Comparison of ENCODE assay signal across 15 cellular contexts in the genomic region with DNA sequence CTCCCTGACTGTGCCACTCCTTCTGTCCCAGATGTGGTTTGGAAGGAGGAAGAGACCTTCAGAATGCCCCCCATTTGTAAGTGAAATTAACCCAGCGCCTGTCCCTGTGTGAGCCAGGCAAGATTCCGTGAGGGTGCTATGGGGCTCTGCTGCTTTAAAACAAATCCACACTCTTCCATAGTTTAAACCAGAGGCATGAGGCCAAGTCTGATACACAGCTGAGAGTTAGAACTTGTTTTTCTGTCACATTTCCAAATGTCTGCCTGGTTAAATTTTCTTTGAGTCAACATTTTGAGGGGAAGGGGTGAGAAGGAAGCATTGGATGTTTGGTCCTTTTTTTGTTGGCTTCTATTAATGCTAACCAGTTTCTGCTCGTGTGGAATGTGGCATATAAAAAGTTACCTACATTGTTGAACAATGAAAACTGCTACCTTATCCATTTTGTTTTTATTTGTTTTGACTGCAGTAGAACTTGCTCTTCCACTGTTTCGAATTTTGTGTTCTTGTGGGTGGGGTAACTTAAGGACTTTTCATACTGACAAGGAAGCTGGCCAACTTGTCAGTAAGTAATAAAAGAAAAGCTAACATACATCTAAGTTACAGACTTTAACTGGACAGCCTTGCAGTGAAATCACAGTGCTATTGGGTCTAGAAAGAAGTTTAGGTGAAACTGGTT. TPM values are rescaled to one million over a fixed set of nuclear protein-coding genes. Genes with fewer than 3 reads are reported as not detected.
DNase-seq lines count a peak whose midpoint lies in the region; ATAC-seq, FAIRE-seq and TF ChIP-seq lines count a peak whose summit lies in the region.
"Had no signal": no experiment of that assay in that cellular context is flagged by ENCODE, and none has a peak within 500 bp of the region (broad histone marks: within the 10 kb centered on the region; RNA-seq: fewer than 3 reads in every experiment).

No MANE protein-coding gene starts in this region.

- TF ChIP-seq CTCF in astrocyte (IDR thresholded peaks at IDR 0.05; ENCODE audit: insufficient read depth, low read depth, low read length) (no peak), fibroblast of the aortic adventitia (IDR thresholded peaks at IDR 0.05; ENCODE audit: insufficient read depth, low read length) (no peak), progenitor cell of endocrine pancreas (IDR thresholded peaks at IDR 0.05; ENCODE audit: unreplicated experiment) (no peak)

- peaks cover 27% of the 10 kb centered on the region for H3K4me1 Mint-ChIP-seq in astrocyte (ENCODE audit: low read depth, unreplicated experiment)
- H3K4me1 Mint-ChIP-seq in progenitor cell of endocrine pancreas (ENCODE audit: low read depth) = peaks cover 22% of the 10 kb centered on the region
- no peaks in the 10 kb centered on the region for H3K4me1 Mint-ChIP-seq in effector memory CD8-positive, alpha-beta T cell (ENCODE audit: low read depth in 2 of 2)
- H3K4me1 Mint-ChIP-seq: central memory CD8-positive, alpha-beta T cell had no signal

- H3K27ac ChIP-seq in astrocyte (ENCODE audit: low read depth, low read length) = no peak overlapping the region
- H3K27ac ChIP-seq: foreskin keratinocyte had no signal

- H2AFZ ChIP-seq in astrocyte (ENCODE audit: low read depth, low read length) = no peak overlapping the region

- H3K4me3 ChIP-seq in astrocyte (ENCODE audit: insufficient read depth, low read depth, low read length) = no peak overlapping the region
- no peak overlapping the region for H3K4me3 ChIP-seq in fibroblast of the aortic adventitia (ENCODE audit: low read depth, low read length)
- H3K4me3 ChIP-seq: GM12878 had no signal

- H3K4me3 Mint-ChIP-seq in astrocyte (ENCODE audit: unreplicated experiment) = no peak overlapping the region
- no peak overlapping the region for H3K4me3 Mint-ChIP-seq in progenitor cell of endocrine pancreas (ENCODE audit: low read depth)
- H3K4me3 Mint-ChIP-seq in effector memory CD8-positive, alpha-beta T cell = no peak overlapping the region
- H3K4me3 Mint-ChIP-seq: activated CD4-positive, alpha-beta memory T cell treated with anti-CD3 and anti-CD28 coated beads for 36 hours; central memory CD8-positive, alpha-beta T cell had no signal

- H4K20me1 ChIP-seq in astrocyte (ENCODE audit: insufficient read depth, low read length) = peaks cover 98% of the 10 kb centered on the region

- H3K36me3 Mint-ChIP-seq in astrocyte (ENCODE audit: low read depth, unreplicated experiment) (peaks cover 17% of the 10 kb centered on the region), progenitor cell of endocrine pancreas (ENCODE audit: insufficient read depth) (peaks cover 10% of the 10 kb centered on the region)
- no peaks in the 10 kb centered on the region for H3K36me3 Mint-ChIP-seq in effector memory CD8-positive, alpha-beta T cell (ENCODE audit: insufficient read depth)

- no peaks in the 10 kb centered on the region for H3K9me3 ChIP-seq in astrocyte (ENCODE audit: insufficient read depth, low read depth, low read length)

- peaks cover 6% of the 10 kb centered on the region for H3K4me1 ChIP-seq in astrocyte (ENCODE audit: insufficient read depth, low read length)

- peaks cover 64% of the 10 kb centered on the region for H3K36me3 ChIP-seq in astrocyte (ENCODE audit: insufficient read depth, low read length)

- no peaks in the 10 kb centered on the region for H3K27me3 ChIP-seq in astrocyte (ENCODE audit: insufficient read depth, low read length)
- H3K27me3 ChIP-seq: foreskin keratinocyte had no signal

- no peak overlapping the region for H3K27ac Mint-ChIP-seq in astrocyte (ENCODE audit: unreplicated experiment)
- peak overlapping the region; percentile 37 for H3K27ac Mint-ChIP-seq in progenitor cell of endocrine pancreas
- H3K27ac Mint-ChIP-seq in effector memory CD8-positive, alpha-beta T cell = no peak overlapping the region
- H3K27ac Mint-ChIP-seq: activated CD4-positive, alpha-beta memory T cell treated with anti-CD3 and anti-CD28 coated beads for 36 hours had no signal

- no peak for FAIRE-seq in astrocyte (lab: Jason Lieb, UNC)
- FAIRE-seq: GM12878, H54 had no signal

- H3K9me3 Mint-ChIP-seq in astrocyte (ENCODE audit: unreplicated experiment) (no peaks in the 10 kb centered on the region), progenitor cell of endocrine pancreas (ENCODE audit: low read depth) (no peaks in the 10 kb centered on the region)
- no peaks in the 10 kb centered on the region for H3K9me3 Mint-ChIP-seq in effector memory CD8-positive, alpha-beta T cell
- H3K9me3 Mint-ChIP-seq: activated CD4-positive, alpha-beta memory T cell treated with anti-CD3 and anti-CD28 coated beads for 36 hours; central memory CD8-positive, alpha-beta T cell had no signal

- H3K27me3 Mint-ChIP-seq in astrocyte (ENCODE audit: low read depth, unreplicated experiment) (no peaks in the 10 kb centered on the region), progenitor cell of endocrine pancreas (no peaks in the 10 kb centered on the region)
- peaks cover 18 to 56% of the 10 kb centered on the region in 2 donors for H3K27me3 Mint-ChIP-seq in effector memory CD8-positive, alpha-beta T cell
- H3K27me3 Mint-ChIP-seq: activated CD4-positive, alpha-beta memory T cell treated with anti-CD3 and anti-CD28 coated beads for 36 hours had no signal

- no peak overlapping the region for H3K9ac ChIP-seq in astrocyte (ENCODE audit: low read length)

- peak overlapping the region; percentile 36 for H3K4me2 ChIP-seq in astrocyte (ENCODE audit: low read length)

- peaks cover 100% of the 10 kb centered on the region for H3K79me2 ChIP-seq in astrocyte (ENCODE audit: insufficient read depth, low read length)

- DNase-seq in EL (peak; percentile 21), astrocyte (ENCODE audit: low read depth) (peak; percentile 36), fibroblast of the aortic adventitia (ENCODE audit: low read depth) (peak; percentile 58), progenitor cell of endocrine pancreas (ENCODE audit: low spot score, unreplicated experiment) (no peak), NCI-H748 treated with DMSO at 0.1 percent for 48 hours (lab: John Stamatoyannopoulos, UW) (no peak)
- DNase-seq in effector memory CD8-positive, alpha-beta T cell = no peak
- DNase-seq: activated CD4-positive, alpha-beta memory T cell treated with anti-CD3 and anti-CD28 coated beads for 36 hours; activated gamma-delta T cell; DMS79; foreskin keratinocyte had no signal

- no peak for ATAC-seq in HG02610 (IDR thresholded peaks at IDR 0.05; ENCODE audit: unreplicated experiment)
- no peak for ATAC-seq in effector memory CD8-positive, alpha-beta T cell (replicated peaks)
- no peak for ATAC-seq in GM18502 (IDR thresholded peaks at IDR 0.05; ENCODE audit: poor library complexity, unreplicated experiment)

RNA-seq across cellular contexts. Expression of gene RGMB, which starts 12.9 kb away (rescaled TPM):
- total RNA-seq in astrocyte (42.8 and 48.7 TPM in 2 replicates), fibroblast of the aortic adventitia (ENCODE audit: low replicate concordance) (17.6 and 145 TPM in 2 replicates), progenitor cell of endocrine pancreas (20.4 and 24.4 TPM in 2 replicates)

Comparison
In these comparisons a context has a peak if more than half of its experiments do, and no peak if none do; other contexts are left out.
1. DNase-seq: peak in EL (single experiment), astrocyte (single experiment) and fibroblast of the aortic adventitia (single experiment); none in progenitor cell of endocrine pancreas (single experiment), effector memory CD8-positive, alpha-beta T cell (0 of 3) and NCI-H748 treated with DMSO at 0.1 percent for 48 hours (single experiment).